In the genomic region with DNA sequence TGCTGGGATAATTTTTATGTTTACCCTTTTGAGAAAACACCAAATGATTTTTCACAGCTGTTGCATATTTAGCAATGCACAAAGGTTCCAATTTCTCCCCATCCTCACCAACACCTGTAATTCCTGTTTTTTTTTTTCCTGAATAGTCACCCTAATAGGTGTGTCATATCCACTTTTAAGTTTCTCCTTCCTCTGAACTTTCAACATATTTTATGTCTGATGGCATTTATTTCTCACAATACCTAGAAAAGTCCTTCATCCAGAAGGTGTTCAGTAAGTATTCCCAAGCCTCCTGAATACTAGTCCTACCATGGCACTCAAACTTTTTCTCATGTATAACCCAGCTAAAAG, we compare ENCODE assay signal across 1 cellular context.
TF ChIP-seq lines count a peak whose summit lies in the region.

No MANE protein-coding gene starts in this region.

TF ChIP-seq in GM23338, 12 proteins besides CTCF, POLR2A, EP300 and RAD21 (continued from another document):
- TF ChIP-seq, protein P1, sequence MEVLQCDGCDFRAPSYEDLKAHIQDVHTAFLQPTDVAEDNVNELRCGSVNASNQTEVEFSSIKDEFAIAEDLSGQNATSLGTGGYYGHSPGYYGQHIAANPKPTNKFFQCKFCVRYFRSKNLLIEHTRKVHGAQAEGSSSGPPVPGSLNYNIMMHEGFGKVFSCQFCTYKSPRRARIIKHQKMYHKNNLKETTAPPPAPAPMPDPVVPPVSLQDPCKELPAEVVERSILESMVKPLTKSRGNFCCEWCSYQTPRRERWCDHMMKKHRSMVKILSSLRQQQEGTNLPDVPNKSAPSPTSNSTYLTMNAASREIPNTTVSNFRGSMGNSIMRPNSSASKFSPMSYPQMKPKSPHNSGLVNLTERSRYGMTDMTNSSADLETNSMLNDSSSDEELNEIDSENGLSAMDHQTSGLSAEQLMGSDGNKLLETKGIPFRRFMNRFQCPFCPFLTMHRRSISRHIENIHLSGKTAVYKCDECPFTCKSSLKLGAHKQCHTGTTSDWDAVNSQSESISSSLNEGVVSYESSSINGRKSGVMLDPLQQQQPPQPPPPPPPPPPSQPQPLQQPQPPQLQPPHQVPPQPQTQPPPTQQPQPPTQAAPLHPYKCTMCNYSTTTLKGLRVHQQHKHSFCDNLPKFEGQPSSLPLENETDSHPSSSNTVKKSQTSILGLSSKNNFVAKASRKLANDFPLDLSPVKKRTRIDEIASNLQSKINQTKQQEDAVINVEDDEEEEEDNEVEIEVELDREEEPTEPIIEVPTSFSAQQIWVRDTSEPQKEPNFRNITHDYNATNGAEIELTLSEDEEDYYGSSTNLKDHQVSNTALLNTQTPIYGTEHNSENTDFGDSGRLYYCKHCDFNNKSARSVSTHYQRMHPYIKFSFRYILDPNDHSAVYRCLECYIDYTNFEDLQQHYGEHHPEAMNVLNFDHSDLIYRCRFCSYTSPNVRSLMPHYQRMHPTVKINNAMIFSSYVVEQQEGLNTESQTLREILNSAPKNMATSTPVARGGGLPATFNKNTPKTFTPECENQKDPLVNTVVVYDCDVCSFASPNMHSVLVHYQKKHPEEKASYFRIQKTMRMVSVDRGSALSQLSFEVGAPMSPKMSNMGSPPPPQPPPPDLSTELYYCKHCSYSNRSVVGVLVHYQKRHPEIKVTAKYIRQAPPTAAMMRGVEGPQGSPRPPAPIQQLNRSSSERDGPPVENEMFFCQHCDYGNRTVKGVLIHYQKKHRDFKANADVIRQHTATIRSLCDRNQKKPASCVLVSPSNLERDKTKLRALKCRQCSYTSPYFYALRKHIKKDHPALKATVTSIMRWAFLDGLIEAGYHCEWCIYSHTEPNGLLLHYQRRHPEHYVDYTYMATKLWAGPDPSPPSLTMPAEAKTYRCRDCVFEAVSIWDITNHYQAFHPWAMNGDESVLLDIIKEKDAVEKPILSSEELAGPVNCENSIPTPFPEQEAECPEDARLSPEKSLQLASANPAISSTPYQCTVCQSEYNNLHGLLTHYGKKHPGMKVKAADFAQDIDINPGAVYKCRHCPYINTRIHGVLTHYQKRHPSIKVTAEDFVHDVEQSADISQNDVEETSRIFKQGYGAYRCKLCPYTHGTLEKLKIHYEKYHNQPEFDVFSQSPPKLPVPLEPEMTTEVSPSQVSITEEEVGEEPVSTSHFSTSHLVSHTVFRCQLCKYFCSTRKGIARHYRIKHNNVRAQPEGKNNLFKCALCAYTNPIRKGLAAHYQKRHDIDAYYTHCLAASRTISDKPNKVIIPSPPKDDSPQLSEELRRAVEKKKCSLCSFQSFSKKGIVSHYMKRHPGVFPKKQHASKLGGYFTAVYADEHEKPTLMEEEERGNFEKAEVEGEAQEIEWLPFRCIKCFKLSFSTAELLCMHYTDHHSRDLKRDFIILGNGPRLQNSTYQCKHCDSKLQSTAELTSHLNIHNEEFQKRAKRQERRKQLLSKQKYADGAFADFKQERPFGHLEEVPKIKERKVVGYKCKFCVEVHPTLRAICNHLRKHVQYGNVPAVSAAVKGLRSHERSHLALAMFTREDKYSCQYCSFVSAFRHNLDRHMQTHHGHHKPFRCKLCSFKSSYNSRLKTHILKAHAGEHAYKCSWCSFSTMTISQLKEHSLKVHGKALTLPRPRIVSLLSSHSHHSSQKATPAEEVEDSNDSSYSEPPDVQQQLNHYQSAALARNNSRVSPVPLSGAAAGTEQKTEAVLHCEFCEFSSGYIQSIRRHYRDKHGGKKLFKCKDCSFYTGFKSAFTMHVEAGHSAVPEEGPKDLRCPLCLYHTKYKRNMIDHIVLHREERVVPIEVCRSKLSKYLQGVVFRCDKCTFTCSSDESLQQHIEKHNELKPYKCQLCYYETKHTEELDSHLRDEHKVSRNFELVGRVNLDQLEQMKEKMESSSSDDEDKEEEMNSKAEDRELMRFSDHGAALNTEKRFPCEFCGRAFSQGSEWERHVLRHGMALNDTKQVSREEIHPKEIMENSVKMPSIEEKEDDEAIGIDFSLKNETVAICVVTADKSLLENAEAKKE (CRISPR knock-in tag; IDR thresholded peaks at IDR 0.05) = no peak
- TF ChIP-seq ZNF114 (CRISPR knock-in tag; IDR thresholded peaks at IDR 0.05) (no peak), EZH2phosphoT487 (IDR thresholded peaks at IDR 0.05; ENCODE audit: unreplicated experiment) (no peak), NANOG (IDR thresholded peaks at IDR 0.05; ENCODE audit: borderline replicate concordance) (no peak), ZNF331 (CRISPR knock-in tag; IDR thresholded peaks at IDR 0.05; ENCODE audit: low read depth) (no peak)
- TF ChIP-seq, protein P2, sequence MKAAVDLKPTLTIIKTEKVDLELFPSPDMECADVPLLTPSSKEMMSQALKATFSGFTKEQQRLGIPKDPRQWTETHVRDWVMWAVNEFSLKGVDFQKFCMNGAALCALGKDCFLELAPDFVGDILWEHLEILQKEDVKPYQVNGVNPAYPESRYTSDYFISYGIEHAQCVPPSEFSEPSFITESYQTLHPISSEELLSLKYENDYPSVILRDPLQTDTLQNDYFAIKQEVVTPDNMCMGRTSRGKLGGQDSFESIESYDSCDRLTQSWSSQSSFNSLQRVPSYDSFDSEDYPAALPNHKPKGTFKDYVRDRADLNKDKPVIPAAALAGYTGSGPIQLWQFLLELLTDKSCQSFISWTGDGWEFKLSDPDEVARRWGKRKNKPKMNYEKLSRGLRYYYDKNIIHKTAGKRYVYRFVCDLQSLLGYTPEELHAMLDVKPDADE (IDR thresholded peaks at IDR 0.05) = no peak
